Comparison of ENCODE assay signal across 10 cellular contexts in genomic region chr3:15287565-15288330, GRCh38. TPM values are rescaled to one million over a fixed set of nuclear protein-coding genes. Genes with fewer than 3 reads are reported as not detected.
DNase-seq lines count a peak whose midpoint lies in the region; ATAC-seq and TF ChIP-seq lines count a peak whose summit lies in the region.
"Had no signal": no experiment of that assay in that cellular context is flagged by ENCODE, and none has a peak within 500 bp of the region (broad histone marks: within the 10 kb centered on the region; RNA-seq: fewer than 3 reads in every experiment).

No MANE protein-coding gene starts in this region.

- H3K79me2 ChIP-seq in smooth muscle cell (ENCODE audit: low read depth): peaks cover 28% of the 10 kb centered on the region

- no peaks in the 10 kb centered on the region for H3K36me3 ChIP-seq in smooth muscle cell (ENCODE audit: low read depth)
- no peaks in the 10 kb centered on the region for H3K36me3 ChIP-seq in Caco-2 (ENCODE audit: control insufficient read depth, insufficient read depth, low read length)

- H3K27me3 ChIP-seq in right cardiac atrium (ENCODE audit: control insufficient read depth, insufficient read depth): no peaks in the 10 kb centered on the region
- no peaks in the 10 kb centered on the region for H3K27me3 ChIP-seq in smooth muscle cell (ENCODE audit: low read depth)
- no peaks in the 10 kb centered on the region for H3K27me3 ChIP-seq in Caco-2 (replicated peaks; ENCODE audit: control insufficient read depth, insufficient read depth, low read length)

- H3K4me3 Mint-ChIP-seq in Caco-2 (ENCODE audit: unreplicated experiment): no peak overlapping the region
- H3K4me3 Mint-ChIP-seq: activated naive CD8-positive, alpha-beta T cell had no signal

- ATAC-seq in right cardiac atrium: peak; percentile 90 to 95
- ATAC-seq in stimulated activated naive CD8-positive, alpha-beta T cell treated with anti-CD3 and anti-CD28 coated beads, Interleukin-15, Interleukin-2, amounts not matched to agents 100 U/mL and 50 U/mL, for 24 hours: no peak

- H3K27me3 Mint-ChIP-seq in Caco-2 (ENCODE audit: insufficient read depth, unreplicated experiment): no peaks in the 10 kb centered on the region
- H3K27me3 Mint-ChIP-seq: activated naive CD8-positive, alpha-beta T cell had no signal

- H3K9me3 Mint-ChIP-seq in Caco-2 (ENCODE audit: unreplicated experiment): no peaks in the 10 kb centered on the region

- H2AFZ ChIP-seq in smooth muscle cell (ENCODE audit: low read depth): no peak overlapping the region

- intact Hi-C loops in right cardiac atrium (cut with DNase I) (no loop called here), Caco-2 (cut with micrococcal nuclease; ENCODE audit: unreplicated experiment) (loop anchor here (2.0 kb wide), 1 partner anchor 17 kb away; no protein-coding TSS in a partner anchor)

- peak overlapping the region; percentile 32 for H3K4me2 ChIP-seq in smooth muscle cell

- H3K4me1 ChIP-seq in right cardiac atrium (ENCODE audit: control insufficient read depth, insufficient read depth, low read length) (peaks cover 13% of the 10 kb centered on the region), smooth muscle cell (ENCODE audit: low read depth) (no peaks in the 10 kb centered on the region), Caco-2 (no peaks in the 10 kb centered on the region)

- peak; percentile 73 for DNase-seq in GM03348 (ENCODE audit: low spot score)
- peak; percentile 98 for DNase-seq in amniotic epithelial cell (ENCODE audit: low read depth)
- peak; percentile 77 to 90 (median 78) for DNase-seq in right cardiac atrium
- peak; percentile 11 for DNase-seq in smooth muscle cell (lab: John Stamatoyannopoulos, UW; ENCODE audit: unreplicated experiment)
- no peak for DNase-seq in occipital lobe (lab: John Stamatoyannopoulos, UW)
- DNase-seq in Caco-2: no peak
- no peak for DNase-seq in SW 1271 (lab: John Stamatoyannopoulos, UW)
- no peak for DNase-seq in stimulated activated naive CD8-positive, alpha-beta T cell treated with anti-CD3 and anti-CD28 coated beads, Interleukin-15, Interleukin-2, amounts not matched to agents 100 U/mL and 50 U/mL, for 24 hours
- DNase-seq: NCI-H1436 treated with DMSO at 0.1 percent for 48 hours had no signal

- POLR2A ChIA-PET in Caco-2 (lab: Charles Lee): no interaction called here

- no peaks in the 10 kb centered on the region for H3K9me3 ChIP-seq in right cardiac atrium (ENCODE audit: control insufficient read depth, low read length)
- no peaks in the 10 kb centered on the region for H3K9me3 ChIP-seq in smooth muscle cell (replicated peaks; ENCODE audit: low read depth)
- H3K9me3 ChIP-seq in Caco-2: no peaks in the 10 kb centered on the region

- CTCF ChIA-PET in Caco-2 (lab: Charles Lee): no interaction called here

- WGBS in right cardiac atrium: 53% methylated on average over 13 of the region's 13 CpGs
- WGBS in smooth muscle cell (ENCODE audit: low lambda C conversion rate): 31% methylated on average over 13 of the region's 13 CpGs

- peaks cover 8% of the 10 kb centered on the region for H3F3A ChIP-seq in smooth muscle cell (ENCODE audit: low read depth)

- H3K4me1 Mint-ChIP-seq in Caco-2 (ENCODE audit: low read depth, unreplicated experiment): no peaks in the 10 kb centered on the region

- no peaks in the 10 kb centered on the region for H4K20me1 ChIP-seq in smooth muscle cell (ENCODE audit: low read depth)

- no TSS peak for BruUV-seq in Caco-2 (replicated peaks; lab: Mats Ljungman, UMichigan)

- no peak overlapping the region for H3K9ac ChIP-seq in smooth muscle cell (ENCODE audit: low read depth)

- H3K27ac Mint-ChIP-seq in Caco-2 (ENCODE audit: unreplicated experiment): no peak overlapping the region
- H3K27ac Mint-ChIP-seq: activated naive CD8-positive, alpha-beta T cell had no signal

- H3K27ac ChIP-seq in right cardiac atrium (ENCODE audit: low read length): peak overlapping the region; percentile 56
- H3K27ac ChIP-seq in smooth muscle cell (ENCODE audit: low read depth): peak overlapping the region; percentile 69

- no peak for TF ChIP-seq CTCF in smooth muscle cell (IDR thresholded peaks at IDR 0.05; ENCODE audit: borderline replicate concordance, insufficient read depth, poor library complexity, severe bottlenecking)
- no peak for TF ChIP-seq CTCF in Caco-2 (IDR thresholded peaks at IDR 0.05; ENCODE audit: insufficient read depth in 1 of 2, low read depth in 1 of 2, low read length in 1 of 2, severe bottlenecking in 1 of 2, unreplicated experiment in 1 of 2)

- H3K4me3 ChIP-seq in right cardiac atrium (ENCODE audit: low read length): no peak overlapping the region
- H3K4me3 ChIP-seq in smooth muscle cell: no peak overlapping the region
- H3K4me3 ChIP-seq in Caco-2 (ENCODE audit: low read depth, low read length): no peak overlapping the region

- H3K36me3 Mint-ChIP-seq in Caco-2 (ENCODE audit: insufficient read depth, unreplicated experiment): peaks cover 25% of the 10 kb centered on the region

RNA-seq across cellular contexts. Expression of gene SH3BP5, which starts 44.6 kb away (rescaled TPM):
- total RNA-seq in right cardiac atrium (10 to 100 TPM; 13.6 to 26.6 (median 15.7) TPM), smooth muscle cell (7.9 and 12.7 TPM in 2 replicates), occipital lobe (61.6 TPM), Caco-2 (2022) (20.8 and 26.1 TPM in 2 replicates)
- polyA plus RNA-seq in right cardiac atrium (12.9 TPM), smooth muscle cell (10.7 and 15.3 TPM in 2 replicates)

Comparison
In these comparisons a context has a peak if more than half of its experiments do, and no peak if none do; other contexts are left out.
1. DNase-seq: peak in GM03348 (single experiment), amniotic epithelial cell (single experiment), right cardiac atrium (3 of 3) and smooth muscle cell (single experiment); none in occipital lobe (single experiment), Caco-2 (0 of 2), SW 1271 (0 of 2) and stimulated activated naive CD8-positive, alpha-beta T cell treated with anti-CD3 and anti-CD28 coated beads, Interleukin-15, Interleukin-2, amounts not matched to agents 100 U/mL and 50 U/mL, for 24 hours (single experiment).